Comparison of ENCODE assay signal across 8 cellular contexts in genomic region chr5:94693043-94693822, GRCh38.
DNase-seq lines count a peak whose midpoint lies in the region; ATAC-seq and TF ChIP-seq lines count a peak whose summit lies in the region.

No MANE protein-coding gene starts in this region.

- H3K27ac ChIP-seq in 22Rv1, result no peak overlapping the region
- no peak overlapping the region for H3K27ac ChIP-seq in naive thymus-derived CD4-positive, alpha-beta T cell (ENCODE audit: low read depth, low read length)

- no peaks in the 10 kb centered on the region for H3K4me1 ChIP-seq in naive thymus-derived CD4-positive, alpha-beta T cell (ENCODE audit: control insufficient read depth in 2 of 2, insufficient read depth in 2 of 2, low read length in 2 of 2)

- no peak overlapping the region for H3K27ac Mint-ChIP-seq in naive thymus-derived CD4-positive, alpha-beta T cell

- H3K4me1 Mint-ChIP-seq in naive thymus-derived CD4-positive, alpha-beta T cell, result peaks cover 0 to 3% (median 0%) of the 10 kb centered on the region in 7 donors

- H3K36me3 ChIP-seq in GM06990 (ENCODE audit: control insufficient read depth, insufficient read depth, low read length), result peaks cover 1% of the 10 kb centered on the region; the same call in 1 of the 2 replicates
- H3K36me3 ChIP-seq in naive thymus-derived CD4-positive, alpha-beta T cell (ENCODE audit: control insufficient read depth in 2 of 3, insufficient read depth in 3 of 3, low read length in 3 of 3), result peaks cover 0 to 18% (median 16%) of the 10 kb centered on the region in 3 experiments

- H3K36me3 Mint-ChIP-seq in naive thymus-derived CD4-positive, alpha-beta T cell, result peaks cover 0 to 34% (median 13%) of the 10 kb centered on the region in 5 donors

- intact Hi-C loops in naive thymus-derived CD4-positive, alpha-beta T cell (cut with micrococcal nuclease), result loop anchor here (1.0 to 5.0 kb wide), 2 partner anchors 159 to 168 kb away; no protein-coding TSS in a partner anchor

- no peaks in the 10 kb centered on the region for H3K9me3 ChIP-seq in naive thymus-derived CD4-positive, alpha-beta T cell (ENCODE audit: control insufficient read depth in 2 of 3, low read length in 3 of 3)

- TF ChIP-seq CTCF in 22Rv1 (IDR thresholded peaks at IDR 0.05) (peak; percentile 50), GM06990 (IDR thresholded peaks at IDR 0.05; ENCODE audit: insufficient read depth, low read length, poor library complexity, severe bottlenecking) (peak; percentile 29)

- H3K27me3 Mint-ChIP-seq in naive thymus-derived CD4-positive, alpha-beta T cell, result no peaks in the 10 kb centered on the region

- CTCF ChIA-PET in naive thymus-derived CD4-positive, alpha-beta T cell (lab: Charles Lee), result no interaction called here

- H3K9me3 Mint-ChIP-seq in naive thymus-derived CD4-positive, alpha-beta T cell, result no peaks in the 10 kb centered on the region

- H3K27me3 ChIP-seq in GM06990 (replicated peaks; ENCODE audit: control insufficient read depth, insufficient read depth, low read length), result no peaks in the 10 kb centered on the region
- H3K27me3 ChIP-seq in naive thymus-derived CD4-positive, alpha-beta T cell (ENCODE audit: control insufficient read depth in 2 of 2, insufficient read depth in 2 of 2, low read length in 2 of 2), result no peaks in the 10 kb centered on the region

- DNase-seq in GM06990 (ENCODE audit: extremely low read depth, insufficient read length), result peak; percentile 12
- DNase-seq in NCI-H524 treated with DMSO at 0.1 percent for 48 hours (lab: John Stamatoyannopoulos, UW), result peak; percentile 2
- DNase-seq in dedifferentiated amniotic fluid mesenchymal stem cell (ENCODE audit: extremely low spot score), result peak; percentile 52
- DNase-seq in naive thymus-derived CD4-positive, alpha-beta T cell, result peak in 2 of 9 donors; percentile 1 to 16
- DNase-seq in GM19240 (ENCODE audit: insufficient read length, low spot score), result no peak
- DNase-seq in ureter (ENCODE audit: low spot score), result no peak

- POLR2A ChIA-PET in naive thymus-derived CD4-positive, alpha-beta T cell (lab: Charles Lee), result no interaction called here

- H3K4me3 ChIP-seq in GM06990 (replicated peaks; ENCODE audit: low read depth, low read length), result no peak overlapping the region
- no peak overlapping the region for H3K4me3 ChIP-seq in naive thymus-derived CD4-positive, alpha-beta T cell (ENCODE audit: low read length)

- ATAC-seq in HG02973 (IDR thresholded peaks at IDR 0.05; ENCODE audit: unreplicated experiment), result peak; percentile 78
- peak; percentile 61 for ATAC-seq in naive thymus-derived CD4-positive, alpha-beta T cell

- no peak overlapping the region for H3K4me3 Mint-ChIP-seq in naive thymus-derived CD4-positive, alpha-beta T cell

Comparison
In these comparisons a context has a peak if more than half of its experiments do, and no peak if none do; other contexts are left out.
1. DNase-seq: peak in GM06990 (single experiment), NCI-H524 treated with DMSO at 0.1 percent for 48 hours (single experiment) and dedifferentiated amniotic fluid mesenchymal stem cell (single experiment); none in GM19240 (single experiment) and ureter (single experiment).